Comparison of ENCODE assay signal across 7 cellular contexts in the genomic region with DNA sequence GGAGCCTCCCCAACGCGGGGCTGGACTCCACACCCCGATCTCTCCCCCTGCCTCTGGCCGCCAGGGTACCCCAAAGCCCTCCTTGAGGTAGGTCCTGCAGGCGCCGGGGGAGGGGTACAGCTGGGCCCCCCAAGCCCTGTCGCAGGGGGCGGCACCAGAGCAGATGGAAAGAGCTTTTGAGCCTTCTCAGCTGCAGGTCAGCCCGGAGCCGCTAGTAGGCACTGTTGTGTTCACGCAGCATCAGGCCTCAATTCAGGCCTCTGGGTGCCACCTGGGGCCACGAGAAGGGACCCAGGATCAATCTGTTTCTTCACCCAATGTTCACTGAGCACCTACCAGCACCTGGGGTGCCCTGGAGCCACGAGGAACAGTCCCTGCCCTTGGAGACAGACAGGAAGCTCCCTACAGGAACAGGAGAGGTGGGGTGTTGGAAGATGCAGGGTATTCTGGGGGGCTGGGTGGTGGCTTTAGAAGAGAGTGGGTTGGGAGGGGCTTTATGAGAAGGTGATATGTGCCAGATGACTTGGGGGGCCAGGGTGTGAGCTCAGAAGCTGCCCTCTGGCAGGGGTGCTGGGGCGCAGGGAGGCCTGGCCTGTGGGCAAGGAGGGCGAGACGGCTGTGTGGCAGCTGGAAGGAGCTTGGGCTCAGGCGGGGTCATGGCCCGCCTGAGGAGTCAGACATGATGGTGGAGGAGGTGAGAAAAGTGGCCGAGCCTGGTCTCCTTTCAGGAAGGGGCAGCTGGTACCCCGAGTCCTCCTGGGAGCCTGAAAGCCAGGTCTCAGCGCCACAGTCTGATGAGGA.
DNase-seq lines count a peak whose midpoint lies in the region; ATAC-seq lines count a peak whose summit lies in the region.

No MANE protein-coding gene starts in this region.

- H3K4me3 ChIP-seq in H7 (ENCODE audit: insufficient read depth, low read depth, low read length) (no peak overlapping the region), skeletal muscle tissue (ENCODE audit: low read length in 3 of 3) (peak overlapping the region in 2 of 3 donors; percentile 47 to 49)

- DNase-seq in H7 (peak; percentile 94), T-helper 2 cell (peak in 3 of 5 experiments; percentile 6 to 14 (median 10)), NCI-H187 (lab: John Stamatoyannopoulos, UW) (no peak), GF-D8 (lab: John Stamatoyannopoulos, UW) (no peak)

- H3K27ac Mint-ChIP-seq in dendritic cell treated with granulocyte-macrophage colony-stimulating factor and Interleukin-4, amounts not matched to agents 40 ng/mL and 50 ng/mL, for 4 days, result peak overlapping the region; percentile 33

- no peaks in the 10 kb centered on the region for H3K9me3 Mint-ChIP-seq in dendritic cell treated with granulocyte-macrophage colony-stimulating factor and Interleukin-4, amounts not matched to agents 40 ng/mL and 50 ng/mL, for 4 days

- no peaks in the 10 kb centered on the region for H3K27me3 ChIP-seq in H7 (ENCODE audit: control insufficient read depth, insufficient read depth, low read length)
- H3K27me3 ChIP-seq in skeletal muscle tissue (ENCODE audit: control insufficient read depth in 3 of 3, insufficient read depth in 3 of 3, low read length in 3 of 3), result no peaks in the 10 kb centered on the region

- no peaks in the 10 kb centered on the region for H3K36me3 Mint-ChIP-seq in dendritic cell treated with granulocyte-macrophage colony-stimulating factor and Interleukin-4, amounts not matched to agents 40 ng/mL and 50 ng/mL, for 4 days (ENCODE audit: low read depth)

- H3K36me3 ChIP-seq in H7 (replicated peaks; ENCODE audit: control insufficient read depth, insufficient read depth, low read length), result no peaks in the 10 kb centered on the region
- H3K36me3 ChIP-seq in skeletal muscle tissue (ENCODE audit: control insufficient read depth in 3 of 3, insufficient read depth in 3 of 3, low read length in 3 of 3), result no peaks in the 10 kb centered on the region

- intact Hi-C loops in dendritic cell treated with granulocyte-macrophage colony-stimulating factor and Interleukin-4, amounts not matched to agents 40 ng/mL and 50 ng/mL, for 4 days (cut with micrococcal nuclease), result no loop called here

- ATAC-seq in GM19324 (IDR thresholded peaks at IDR 0.05; ENCODE audit: low FRiP score, unreplicated experiment), result no peak

- H3K9ac ChIP-seq in skeletal muscle tissue (ENCODE audit: low read depth in 1 of 3, low read length in 3 of 3), result peak overlapping the region in 2 of 3 donors; percentile 69 to 77

- peaks cover 10% of the 10 kb centered on the region for H3K27me3 Mint-ChIP-seq in dendritic cell treated with granulocyte-macrophage colony-stimulating factor and Interleukin-4, amounts not matched to agents 40 ng/mL and 50 ng/mL, for 4 days

- peaks cover 18 to 28% (median 23%) of the 10 kb centered on the region in 3 donors for H3K4me1 ChIP-seq in skeletal muscle tissue (ENCODE audit: control insufficient read depth in 3 of 3, insufficient read depth in 3 of 3, low read length in 3 of 3)

- no peak overlapping the region for H3K4me3 Mint-ChIP-seq in dendritic cell treated with granulocyte-macrophage colony-stimulating factor and Interleukin-4, amounts not matched to agents 40 ng/mL and 50 ng/mL, for 4 days

- H3K9me3 ChIP-seq in skeletal muscle tissue (ENCODE audit: control insufficient read depth in 3 of 3, low read length in 3 of 3), result no peaks in the 10 kb centered on the region

- no peaks in the 10 kb centered on the region for H3K4me1 Mint-ChIP-seq in dendritic cell treated with granulocyte-macrophage colony-stimulating factor and Interleukin-4, amounts not matched to agents 40 ng/mL and 50 ng/mL, for 4 days (ENCODE audit: low read depth)

- H3K27ac ChIP-seq in skeletal muscle tissue (ENCODE audit: low read depth, low read length), result peak overlapping the region; percentile 83

Comparison
In these comparisons a context has a peak if more than half of its experiments do, and no peak if none do; other contexts are left out.
1. DNase-seq: peak in H7 (single experiment) and T-helper 2 cell (3 of 5); none in NCI-H187 (0 of 2) and GF-D8 (single experiment).